ENCODE assay signal across 1 cellular context in the genomic region with DNA sequence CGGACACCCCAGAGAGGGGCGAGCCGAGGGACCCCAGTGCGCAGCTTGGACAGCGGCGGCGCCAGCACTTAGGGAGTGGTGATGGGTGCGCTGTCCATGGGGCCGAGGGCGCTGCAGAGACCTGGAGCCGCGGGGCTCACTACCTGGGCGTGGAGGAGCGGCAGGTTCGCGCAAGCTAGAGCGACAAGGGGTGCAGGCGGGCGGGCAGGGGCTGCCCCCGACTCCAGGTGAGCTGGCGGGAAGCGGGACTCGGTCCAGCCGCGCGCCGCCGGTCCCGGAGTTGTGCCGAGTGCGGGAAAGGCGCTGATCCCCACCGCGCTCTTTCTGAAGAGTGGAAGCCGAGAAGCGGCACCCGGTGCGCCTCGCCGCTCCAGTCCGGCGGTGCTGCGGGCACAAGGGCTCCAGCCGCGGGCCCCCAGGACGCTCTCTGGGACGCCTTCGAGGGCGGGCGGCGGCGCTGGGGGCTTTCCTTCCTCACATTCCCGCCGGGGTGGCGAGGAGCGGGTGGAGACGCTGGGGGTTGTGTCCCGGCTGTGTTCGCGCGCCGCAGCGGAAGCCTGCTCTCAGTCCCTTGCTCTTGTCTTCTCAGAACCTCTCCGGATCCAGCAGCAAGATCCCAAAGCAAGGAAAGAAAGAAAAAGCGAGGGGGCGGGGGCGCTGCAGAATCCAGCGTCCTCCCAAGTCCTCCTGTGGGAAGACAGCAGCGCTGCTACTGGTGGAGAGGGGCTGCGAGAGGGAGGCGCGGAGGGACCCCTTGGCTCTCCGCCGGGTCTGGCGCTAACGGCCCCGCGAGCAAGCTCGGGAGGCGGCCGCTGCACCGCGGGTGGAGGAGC.
TF ChIP-seq lines count a peak whose summit lies in the region.

A gene with protein sequence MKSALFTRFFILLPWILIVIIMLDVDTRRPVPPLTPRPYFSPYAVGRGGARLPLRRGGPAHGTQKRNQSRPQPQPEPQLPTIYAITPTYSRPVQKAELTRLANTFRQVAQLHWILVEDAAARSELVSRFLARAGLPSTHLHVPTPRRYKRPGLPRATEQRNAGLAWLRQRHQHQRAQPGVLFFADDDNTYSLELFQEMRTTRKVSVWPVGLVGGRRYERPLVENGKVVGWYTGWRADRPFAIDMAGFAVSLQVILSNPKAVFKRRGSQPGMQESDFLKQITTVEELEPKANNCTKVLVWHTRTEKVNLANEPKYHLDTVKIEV (minus strand): TSS at position 610 of the 833 bp plus-strand sequence. CDS start 631 bp downstream, outside the sequence.

TF ChIP-seq in HepG2, 621 proteins besides CTCF, POLR2A, EP300 and RAD21:
- TF ChIP-seq ZBTB38 (CRISPR knock-in tag; IDR thresholded peaks at IDR 0.05) (no peak), ZNF772 (CRISPR knock-in tag; IDR thresholded peaks at IDR 0.05) (0 out of 2 replicates have a peak, but pooled peaks have one; percentile 2), ZNF777 (CRISPR knock-in tag; IDR thresholded peaks at IDR 0.05) (0 out of 2 replicates have a peak, but pooled peaks have one; percentile 76), ZNF253 (CRISPR knock-in tag; IDR thresholded peaks at IDR 0.05; ENCODE audit: borderline replicate concordance) (no peak), GATA4 (IDR thresholded peaks at IDR 0.05; ENCODE audit: borderline replicate concordance, low read depth) (no peak), ZNF263 (CRISPR knock-in tag; IDR thresholded peaks at IDR 0.05) (peak; percentile 54; the same call in 1 of the 2 replicates), ZNF775 (CRISPR knock-in tag; IDR thresholded peaks at IDR 0.05; ENCODE audit: borderline replicate concordance) (no peak), REL (CRISPR knock-in tag; conservative IDR thresholded peaks at IDR 0.05) (0 out of 2 replicates have a peak, but pooled peaks have one; percentile 10), TBX2 (CRISPR knock-in tag; IDR thresholded peaks at IDR 0.05; ENCODE audit: borderline replicate concordance) (0 out of 2 replicates have a peak, but pooled peaks have one; percentile 3)
- TF ChIP-seq, protein P1, sequence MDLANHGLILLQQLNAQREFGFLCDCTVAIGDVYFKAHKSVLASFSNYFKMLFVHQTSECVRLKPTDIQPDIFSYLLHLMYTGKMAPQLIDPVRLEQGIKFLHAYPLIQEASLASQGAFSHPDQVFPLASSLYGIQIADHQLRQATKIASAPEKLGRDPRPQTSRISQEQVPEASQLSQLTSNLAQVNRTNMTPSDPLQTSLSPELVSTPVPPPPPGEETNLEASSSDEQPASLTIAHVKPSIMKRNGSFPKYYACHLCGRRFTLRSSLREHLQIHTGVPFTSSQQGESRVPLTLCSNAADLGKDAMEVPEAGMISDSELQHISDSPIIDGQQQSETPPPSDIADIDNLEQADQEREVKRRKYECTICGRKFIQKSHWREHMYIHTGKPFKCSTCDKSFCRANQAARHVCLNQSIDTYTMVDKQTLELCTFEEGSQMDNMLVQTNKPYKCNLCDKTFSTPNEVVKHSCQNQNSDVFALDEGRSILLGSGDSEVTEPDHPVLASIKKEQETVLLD (CRISPR knock-in tag; IDR thresholded peaks at IDR 0.05; ENCODE audit: low read depth): no peak
- TF ChIP-seq, protein P2, sequence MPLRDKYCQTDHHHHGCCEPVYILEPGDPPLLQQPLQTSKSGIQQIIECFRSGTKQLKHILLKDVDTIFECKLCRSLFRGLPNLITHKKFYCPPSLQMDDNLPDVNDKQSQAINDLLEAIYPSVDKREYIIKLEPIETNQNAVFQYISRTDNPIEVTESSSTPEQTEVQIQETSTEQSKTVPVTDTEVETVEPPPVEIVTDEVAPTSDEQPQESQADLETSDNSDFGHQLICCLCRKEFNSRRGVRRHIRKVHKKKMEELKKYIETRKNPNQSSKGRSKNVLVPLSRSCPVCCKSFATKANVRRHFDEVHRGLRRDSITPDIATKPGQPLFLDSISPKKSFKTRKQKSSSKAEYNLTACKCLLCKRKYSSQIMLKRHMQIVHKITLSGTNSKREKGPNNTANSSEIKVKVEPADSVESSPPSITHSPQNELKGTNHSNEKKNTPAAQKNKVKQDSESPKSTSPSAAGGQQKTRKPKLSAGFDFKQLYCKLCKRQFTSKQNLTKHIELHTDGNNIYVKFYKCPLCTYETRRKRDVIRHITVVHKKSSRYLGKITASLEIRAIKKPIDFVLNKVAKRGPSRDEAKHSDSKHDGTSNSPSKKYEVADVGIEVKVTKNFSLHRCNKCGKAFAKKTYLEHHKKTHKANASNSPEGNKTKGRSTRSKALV (CRISPR knock-in tag; IDR thresholded peaks at IDR 0.05): peak; percentile 91; the same call in 1 of the 2 replicates
- TF ChIP-seq, protein P3, sequence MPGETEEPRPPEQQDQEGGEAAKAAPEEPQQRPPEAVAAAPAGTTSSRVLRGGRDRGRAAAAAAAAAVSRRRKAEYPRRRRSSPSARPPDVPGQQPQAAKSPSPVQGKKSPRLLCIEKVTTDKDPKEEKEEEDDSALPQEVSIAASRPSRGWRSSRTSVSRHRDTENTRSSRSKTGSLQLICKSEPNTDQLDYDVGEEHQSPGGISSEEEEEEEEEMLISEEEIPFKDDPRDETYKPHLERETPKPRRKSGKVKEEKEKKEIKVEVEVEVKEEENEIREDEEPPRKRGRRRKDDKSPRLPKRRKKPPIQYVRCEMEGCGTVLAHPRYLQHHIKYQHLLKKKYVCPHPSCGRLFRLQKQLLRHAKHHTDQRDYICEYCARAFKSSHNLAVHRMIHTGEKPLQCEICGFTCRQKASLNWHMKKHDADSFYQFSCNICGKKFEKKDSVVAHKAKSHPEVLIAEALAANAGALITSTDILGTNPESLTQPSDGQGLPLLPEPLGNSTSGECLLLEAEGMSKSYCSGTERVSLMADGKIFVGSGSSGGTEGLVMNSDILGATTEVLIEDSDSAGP (CRISPR knock-in tag; IDR thresholded peaks at IDR 0.05; ENCODE audit: borderline replicate concordance): peak; percentile 26; the same call in 1 of the 2 replicates
- TF ChIP-seq, protein P4, sequence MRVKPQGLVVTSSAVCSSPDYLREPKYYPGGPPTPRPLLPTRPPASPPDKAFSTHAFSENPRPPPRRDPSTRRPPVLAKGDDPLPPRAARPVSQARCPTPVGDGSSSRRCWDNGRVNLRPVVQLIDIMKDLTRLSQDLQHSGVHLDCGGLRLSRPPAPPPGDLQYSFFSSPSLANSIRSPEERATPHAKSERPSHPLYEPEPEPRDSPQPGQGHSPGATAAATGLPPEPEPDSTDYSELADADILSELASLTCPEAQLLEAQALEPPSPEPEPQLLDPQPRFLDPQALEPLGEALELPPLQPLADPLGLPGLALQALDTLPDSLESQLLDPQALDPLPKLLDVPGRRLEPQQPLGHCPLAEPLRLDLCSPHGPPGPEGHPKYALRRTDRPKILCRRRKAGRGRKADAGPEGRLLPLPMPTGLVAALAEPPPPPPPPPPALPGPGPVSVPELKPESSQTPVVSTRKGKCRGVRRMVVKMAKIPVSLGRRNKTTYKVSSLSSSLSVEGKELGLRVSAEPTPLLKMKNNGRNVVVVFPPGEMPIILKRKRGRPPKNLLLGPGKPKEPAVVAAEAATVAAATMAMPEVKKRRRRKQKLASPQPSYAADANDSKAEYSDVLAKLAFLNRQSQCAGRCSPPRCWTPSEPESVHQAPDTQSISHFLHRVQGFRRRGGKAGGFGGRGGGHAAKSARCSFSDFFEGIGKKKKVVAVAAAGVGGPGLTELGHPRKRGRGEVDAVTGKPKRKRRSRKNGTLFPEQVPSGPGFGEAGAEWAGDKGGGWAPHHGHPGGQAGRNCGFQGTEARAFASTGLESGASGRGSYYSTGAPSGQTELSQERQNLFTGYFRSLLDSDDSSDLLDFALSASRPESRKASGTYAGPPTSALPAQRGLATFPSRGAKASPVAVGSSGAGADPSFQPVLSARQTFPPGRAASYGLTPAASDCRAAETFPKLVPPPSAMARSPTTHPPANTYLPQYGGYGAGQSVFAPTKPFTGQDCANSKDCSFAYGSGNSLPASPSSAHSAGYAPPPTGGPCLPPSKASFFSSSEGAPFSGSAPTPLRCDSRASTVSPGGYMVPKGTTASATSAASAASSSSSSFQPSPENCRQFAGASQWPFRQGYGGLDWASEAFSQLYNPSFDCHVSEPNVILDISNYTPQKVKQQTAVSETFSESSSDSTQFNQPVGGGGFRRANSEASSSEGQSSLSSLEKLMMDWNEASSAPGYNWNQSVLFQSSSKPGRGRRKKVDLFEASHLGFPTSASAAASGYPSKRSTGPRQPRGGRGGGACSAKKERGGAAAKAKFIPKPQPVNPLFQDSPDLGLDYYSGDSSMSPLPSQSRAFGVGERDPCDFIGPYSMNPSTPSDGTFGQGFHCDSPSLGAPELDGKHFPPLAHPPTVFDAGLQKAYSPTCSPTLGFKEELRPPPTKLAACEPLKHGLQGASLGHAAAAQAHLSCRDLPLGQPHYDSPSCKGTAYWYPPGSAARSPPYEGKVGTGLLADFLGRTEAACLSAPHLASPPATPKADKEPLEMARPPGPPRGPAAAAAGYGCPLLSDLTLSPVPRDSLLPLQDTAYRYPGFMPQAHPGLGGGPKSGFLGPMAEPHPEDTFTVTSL (CRISPR knock-in tag; IDR thresholded peaks at IDR 0.05; ENCODE audit: borderline replicate concordance): no peak
